Comparison of ENCODE assay signal across 12 cellular contexts in the genomic region with DNA sequence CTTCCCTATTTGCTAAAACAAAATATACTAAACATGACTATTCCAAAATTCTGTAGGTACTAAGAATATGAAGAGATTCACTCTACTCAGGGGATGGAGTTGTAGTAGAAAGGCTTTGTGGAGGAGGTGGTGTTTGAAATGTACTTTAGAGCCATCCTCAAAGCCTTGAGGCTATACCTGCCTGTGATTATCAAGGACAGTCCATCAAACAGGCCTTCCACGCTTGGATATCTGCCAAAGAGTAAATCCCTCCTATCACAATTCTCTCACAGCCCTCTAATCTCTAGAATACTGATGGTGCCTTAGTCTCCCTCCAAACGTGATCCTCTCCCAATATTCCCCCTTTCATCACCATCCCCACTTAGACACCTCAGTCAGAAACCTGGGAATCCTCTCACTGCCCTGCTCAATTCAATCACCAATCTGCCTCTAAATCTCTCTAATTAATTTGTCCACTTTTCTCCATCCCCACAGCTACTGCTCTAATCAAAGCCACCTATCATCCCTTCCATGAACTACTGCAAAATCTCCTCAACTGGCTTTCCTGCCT. TPM values are rescaled to one million over a fixed set of nuclear protein-coding genes. Genes with fewer than 3 reads are reported as not detected.
A peak's percentile ranks its signal among the peaks of the same experiment; 100 is the strongest.
DNase-seq lines count a peak whose midpoint lies in the region; ATAC-seq, FAIRE-seq and TF ChIP-seq lines count a peak whose summit lies in the region.
"Had no signal": no experiment of that assay in that cellular context is flagged by ENCODE, and none has a peak within 500 bp of the region (broad histone marks: within the 10 kb centered on the region; RNA-seq: fewer than 3 reads in every experiment).

No MANE protein-coding gene starts in this region.

- peaks cover 0 to 28% (median 7%) of the 10 kb centered on the region in 3 donors for H3K36me3 Mint-ChIP-seq in CD8-positive, alpha-beta memory T cell
- H3K36me3 Mint-ChIP-seq in endodermal cell (ENCODE audit: low read depth): peaks cover 12% of the 10 kb centered on the region

- H3K9ac ChIP-seq in endodermal cell (ENCODE audit: extremely low read depth, low read length, poor library complexity, severe bottlenecking): no peak overlapping the region

- TF ChIP-seq CTCF in A549 (IDR thresholded peaks at IDR 0.05) (no peak), endodermal cell (conservative IDR thresholded peaks at IDR 0.05) (no peak)

- H3K4me3 ChIP-seq in A549 (no peak overlapping the region), endodermal cell (ENCODE audit: low read length) (no peak overlapping the region)
- no peak overlapping the region for H3K4me3 ChIP-seq in CD8-positive, alpha-beta memory T cell (ENCODE audit: low read length)
- H3K4me3 ChIP-seq: uterus had no signal

- H3K4me1 Mint-ChIP-seq in CD8-positive, alpha-beta memory T cell: peaks cover 60 to 92% (median 84%) of the 10 kb centered on the region in 3 donors
- peaks cover 14% of the 10 kb centered on the region for H3K4me1 Mint-ChIP-seq in endodermal cell

- peak overlapping the region; percentile 3 to 85 (median 44) for H3K27ac Mint-ChIP-seq in CD8-positive, alpha-beta memory T cell
- H3K27ac Mint-ChIP-seq in endodermal cell: peak overlapping the region; percentile 6

- H3K36me3 ChIP-seq in CD8-positive, alpha-beta memory T cell (ENCODE audit: insufficient read depth, low read length): no peaks in the 10 kb centered on the region
- H3K36me3 ChIP-seq in endodermal cell (ENCODE audit: control insufficient read depth, insufficient read depth, low read length): no peaks in the 10 kb centered on the region
- H3K36me3 ChIP-seq: uterus had no signal

- WGBS in A549 (ENCODE audit: missing lambda C conversion rate): 71% methylated on average over 2 of the region's 2 CpGs
- 57 to 94% methylated on average over 2 of the region's 2 CpGs for WGBS in endodermal cell (ENCODE audit: insufficient coverage in 1 of 2, insufficient read length in 1 of 2), 2 experiments

- no peak for TF ChIP-seq EP300 in A549 (IDR thresholded peaks at IDR 0.05)

- no peaks in the 10 kb centered on the region for H3K9me3 Mint-ChIP-seq in CD8-positive, alpha-beta memory T cell
- no peaks in the 10 kb centered on the region for H3K9me3 Mint-ChIP-seq in endodermal cell
- H3K9me3 Mint-ChIP-seq: activated T-cell treated with anti-CD3 and anti-CD28 coated beads, Interleukin-2, amount 50 U/mL, for 24 hours had no signal

- peak overlapping the region; percentile 13; the same call in 2 of the 3 replicates for H3K4me2 ChIP-seq in A549

- H3K4me3 Mint-ChIP-seq in CD8-positive, alpha-beta memory T cell: peak overlapping the region in 2 of 7 donors; percentile 2 to 14
- H3K4me3 Mint-ChIP-seq in endodermal cell: no peak overlapping the region
- H3K4me3 Mint-ChIP-seq: activated T-cell treated with anti-CD3 and anti-CD28 coated beads, Interleukin-2, amount 50 U/mL, for 24 hours had no signal

- FAIRE-seq in A549 (lab: Jason Lieb, UNC): no peak
- FAIRE-seq: GM12891 had no signal

- ATAC-seq in A549: peak; percentile 35 to 50; a peak in 4 of 6 replicates
- no peak for ATAC-seq in HG03045 (IDR thresholded peaks at IDR 0.05; ENCODE audit: unreplicated experiment)
- ATAC-seq in GM21528 (IDR thresholded peaks at IDR 0.05; ENCODE audit: low FRiP score, unreplicated experiment): no peak

- no peaks in the 10 kb centered on the region for H3K27me3 Mint-ChIP-seq in CD8-positive, alpha-beta memory T cell
- H3K27me3 Mint-ChIP-seq in endodermal cell (ENCODE audit: insufficient read depth): no peaks in the 10 kb centered on the region
- H3K27me3 Mint-ChIP-seq: activated T-cell treated with anti-CD3 and anti-CD28 coated beads, Interleukin-2, amount 50 U/mL, for 24 hours had no signal

- H3K4me1 ChIP-seq in A549 (peaks cover 15% of the 10 kb centered on the region), endodermal cell (ENCODE audit: control insufficient read depth, insufficient read depth, low read length) (no peaks in the 10 kb centered on the region)
- H3K4me1 ChIP-seq in CD8-positive, alpha-beta memory T cell (ENCODE audit: insufficient read depth, low read length): peaks cover 32% of the 10 kb centered on the region
- H3K4me1 ChIP-seq: uterus had no signal

- no peak for DNase-seq in A549 (ENCODE audit: low read depth in 1 of 2, low spot score in 1 of 2)
- no peak for DNase-seq in CD8-positive, alpha-beta memory T cell
- DNase-seq in NCI-H82 treated with DMSO at 0.1 percent for 48 hours (lab: John Stamatoyannopoulos, UW; ENCODE audit: unreplicated experiment): peak; percentile 93
- DNase-seq in endodermal cell: no peak
- DNase-seq in cardiac septum (ENCODE audit: low spot score): no peak
- no peak for DNase-seq in stimulated activated naive CD4-positive, alpha-beta T cell (lab: John Stamatoyannopoulos, UW)
- DNase-seq: activated T-cell treated with anti-CD3 and anti-CD28 coated beads, Interleukin-2, amount 50 U/mL, for 24 hours; MM.1S; uterus had no signal

- TF ChIP-seq RAD21 in A549 (conservative IDR thresholded peaks at IDR 0.05 in 1 of 2, IDR thresholded peaks at IDR 0.05 in 1 of 2): no peak

- H3K9me3 ChIP-seq in A549: no peaks in the 10 kb centered on the region
- no peaks in the 10 kb centered on the region for H3K9me3 ChIP-seq in CD8-positive, alpha-beta memory T cell (ENCODE audit: low read length)
- no peaks in the 10 kb centered on the region for H3K9me3 ChIP-seq in endodermal cell (ENCODE audit: control insufficient read depth, low read length)
- H3K9me3 ChIP-seq: uterus had no signal

- CTCF ChIA-PET in A549 (lab: Yijun Ruan, JAX): interaction anchor here (0.7 to 2.7 kb wide), 3 partner anchors 12 to 122 kb away, joined by 3 to 19 read pairs (median 15); partner anchors contain the start of gene SOS1
- CTCF ChIA-PET in CD8-positive, alpha-beta memory T cell (lab: Charles Lee): interaction anchor here (0.8 to 1.0 kb wide), 2 partner anchors 9 to 121 kb away, joined by 3 to 4 read pairs; no protein-coding TSS in a partner anchor

- no peak overlapping the region for H3K27ac ChIP-seq in A549
- no peak overlapping the region for H3K27ac ChIP-seq in CD8-positive, alpha-beta memory T cell (ENCODE audit: low read depth, low read length)
- H3K27ac ChIP-seq in endodermal cell (ENCODE audit: low read depth, low read length): no peak overlapping the region
- H3K27ac ChIP-seq: uterus had no signal

- intact Hi-C loops in cardiac septum (cut with DNase I): no loop called here

- no peaks in the 10 kb centered on the region for H3K27me3 ChIP-seq in CD8-positive, alpha-beta memory T cell (ENCODE audit: insufficient read depth, low read length, poor library complexity, severe bottlenecking)
- H3K27me3 ChIP-seq in endodermal cell (ENCODE audit: control insufficient read depth, insufficient read depth, low read length, poor library complexity, severe bottlenecking): no peaks in the 10 kb centered on the region
- H3K27me3 ChIP-seq: uterus had no signal

- POLR2A ChIA-PET in A549 (lab: Yijun Ruan, JAX): no interaction called here
- POLR2A ChIA-PET in CD8-positive, alpha-beta memory T cell (lab: Charles Lee): no interaction called here

- no peak for TF ChIP-seq POLR2A in A549 (IDR thresholded peaks at IDR 0.05; ENCODE audit: low read length)

TF ChIP-seq in A549, 52 proteins besides CTCF, POLR2A, EP300 and RAD21:
- TF ChIP-seq TFCP2L1 (CRISPR knock-in tag; IDR thresholded peaks at IDR 0.05) (no peak), POLR2AphosphoS2 (conservative IDR thresholded peaks at IDR 0.05; ENCODE audit: low read length) (no peak), MAZ (IDR thresholded peaks at IDR 0.05; ENCODE audit: borderline replicate concordance, low read depth, low read length) (no peak), ATOH8 (CRISPR knock-in tag; IDR thresholded peaks at IDR 0.05; ENCODE audit: low read depth) (no peak)
- TF ChIP-seq, protein P1, sequence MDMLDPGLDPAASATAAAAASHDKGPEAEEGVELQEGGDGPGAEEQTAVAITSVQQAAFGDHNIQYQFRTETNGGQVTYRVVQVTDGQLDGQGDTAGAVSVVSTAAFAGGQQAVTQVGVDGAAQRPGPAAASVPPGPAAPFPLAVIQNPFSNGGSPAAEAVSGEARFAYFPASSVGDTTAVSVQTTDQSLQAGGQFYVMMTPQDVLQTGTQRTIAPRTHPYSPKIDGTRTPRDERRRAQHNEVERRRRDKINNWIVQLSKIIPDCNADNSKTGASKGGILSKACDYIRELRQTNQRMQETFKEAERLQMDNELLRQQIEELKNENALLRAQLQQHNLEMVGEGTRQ (IDR thresholded peaks at IDR 0.05): no peak

RNA-seq across cellular contexts. Expression of gene SOS1, which starts 13.1 kb away (rescaled TPM):
- polyA plus RNA-seq in A549 (2011; rRNA removed): 45.5 and 48.9 TPM in 2 replicates
- polyA plus RNA-seq in A549 (2012; cell fraction: cytosol; rRNA removed): 6.8 and 8.2 TPM in 2 replicates
- polyA plus RNA-seq in A549 (2012; cell fraction: nucleus; rRNA removed): 9.4 and 10.6 TPM in 2 replicates
- polyA plus RNA-seq in A549 (2017; fragmentation: RNase III; extraction: RNeasy Plus Mini Kit Qiagen cat#74134 plus additional on column Dnase treatment): 17.0 to 19.6 TPM (median 19.5 TPM) in 3 replicates
- 24.3 and 37.8 TPM in 2 replicates for polyA minus RNA-seq in A549 (2011; rRNA and poly(A)+ RNA removed)
- total RNA-seq in CD8-positive, alpha-beta memory T cell: 10 to 100 TPM; 72.6 to 75.9 TPM
- 14.5 TPM for polyA plus RNA-seq in CD8-positive, alpha-beta memory T cell
- 10 to 100 TPM; 34.0 to 39.0 TPM for total RNA-seq in endodermal cell
- polyA plus RNA-seq in endodermal cell (2013, experiment 1 of 2): 23.0 TPM
- polyA plus RNA-seq in endodermal cell (2013, experiment 2 of 2): 27.9 TPM
- total RNA-seq in cardiac septum: 27.3 TPM

Comparison
In these comparisons a context has a peak if more than half of its experiments do, and no peak if none do; other contexts are left out.
1. ATAC-seq: peak in A549 (2 of 2); none in HG03045 (single experiment) and GM21528 (single experiment).